8 cellular contexts compared by ENCODE assay signal in the genomic region with DNA sequence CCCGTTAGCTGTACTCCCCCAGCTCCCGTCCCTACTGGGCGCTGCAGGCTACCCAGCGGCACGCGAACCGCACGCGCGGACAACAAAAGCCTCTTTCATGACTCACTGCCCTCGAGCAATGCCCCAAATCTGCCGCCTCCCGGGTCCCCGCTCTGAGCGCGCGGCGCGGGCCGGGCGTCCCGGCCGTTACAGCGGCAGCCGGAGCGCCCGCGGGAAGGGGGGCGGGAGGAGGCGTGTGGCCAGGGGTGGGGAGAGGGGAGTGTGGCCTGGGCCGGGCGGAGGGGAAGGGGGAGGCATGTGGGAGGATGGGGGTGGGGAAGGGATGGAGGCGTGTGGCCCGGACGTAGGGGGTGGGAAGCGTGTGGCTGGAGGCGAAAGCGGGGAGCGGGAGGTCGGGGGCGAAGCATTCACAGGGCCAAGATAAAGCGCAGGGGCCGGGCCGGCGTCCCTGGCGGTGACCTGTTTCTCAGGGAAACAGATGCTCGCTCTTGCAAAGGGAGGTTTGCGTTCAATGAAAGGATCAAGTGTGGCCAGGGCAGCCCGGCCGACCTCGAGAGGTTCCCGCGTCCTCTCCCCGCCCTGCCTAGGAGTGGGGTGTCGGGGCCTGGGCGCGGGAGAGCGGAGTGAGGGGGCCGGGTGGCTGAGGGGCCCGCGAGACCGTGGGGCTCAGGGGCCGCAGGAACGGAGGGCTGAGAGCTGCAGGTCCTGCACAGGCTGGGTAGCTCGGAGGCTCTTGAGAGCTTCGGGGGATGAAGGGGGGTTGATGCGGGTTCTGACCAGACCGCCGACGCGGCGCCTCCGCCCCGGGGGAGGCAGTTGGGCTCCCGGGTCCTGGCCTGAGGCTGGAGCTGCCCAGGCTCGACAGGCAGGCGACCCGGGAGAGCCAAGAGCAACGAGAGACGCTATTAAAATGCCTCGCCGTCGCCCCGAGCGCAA. TPM values are rescaled to one million over a fixed set of nuclear protein-coding genes. Genes with fewer than 3 reads are reported as not detected.
DNase-seq lines count a peak whose midpoint lies in the region; ATAC-seq and TF ChIP-seq lines count a peak whose summit lies in the region.

No MANE protein-coding gene starts in this region.

- CTCF ChIA-PET in Panc1 (lab: Charles Lee): interaction anchor here (0.6 kb wide), 1 partner anchor 108 kb away, joined by 3 read pairs; no protein-coding TSS in a partner anchor

- POLR2A ChIA-PET in Panc1 (lab: Charles Lee): no interaction called here

- BruUV-seq in Panc1 (replicated peaks; lab: Mats Ljungman, UMichigan): no TSS peak

- TF ChIP-seq CTCF in Panc1 (IDR thresholded peaks at IDR 0.05): no peak

- no peak overlapping the region for H3K27ac ChIP-seq in Panc1 (ENCODE audit: low read length)

- peak overlapping the region; percentile 49 for H3K9ac ChIP-seq in endocrine pancreas (ENCODE audit: control insufficient read depth, insufficient read depth, low read length)

- H3K9me3 ChIP-seq in Panc1 (ENCODE audit: control insufficient read depth, insufficient read depth, low read depth, low read length) (no peaks in the 10 kb centered on the region), endocrine pancreas (ENCODE audit: control insufficient read depth, low read length) (no peaks in the 10 kb centered on the region)

- H3K4me1 ChIP-seq in Panc1 (ENCODE audit: control insufficient read depth, insufficient read depth, low read length) (no peaks in the 10 kb centered on the region), endocrine pancreas (ENCODE audit: control insufficient read depth, insufficient read depth, low read length) (peaks cover 4% of the 10 kb centered on the region)

- H3K36me3 ChIP-seq in Panc1 (ENCODE audit: control insufficient read depth, insufficient read depth, low read length) (no peaks in the 10 kb centered on the region), endocrine pancreas (ENCODE audit: control insufficient read depth, insufficient read depth, low read length) (no peaks in the 10 kb centered on the region)

- DNase-seq in Panc1 (ENCODE audit: low read depth, low spot score) (no peak), retina (peak; percentile 91)

- intact Hi-C loops in Panc1 (cut with micrococcal nuclease; ENCODE audit: unreplicated experiment): no loop called here

- in situ Hi-C loops in Panc1 (cut with HindIII; ENCODE audit: low pct_unique_long_range_greater_than_20kb, low sequenced_read_pairs): no loop called here

- H3K27me3 ChIP-seq in Panc1 (ENCODE audit: control insufficient read depth, insufficient read depth, low read length) (peaks cover 10% of the 10 kb centered on the region), endocrine pancreas (ENCODE audit: control insufficient read depth, insufficient read depth, low read length) (no peaks in the 10 kb centered on the region)

- H3K4me3 ChIP-seq in Panc1 (ENCODE audit: low read depth in 2 of 2, low read length in 2 of 2) (peak overlapping the region; percentile 22 to 43), endocrine pancreas (ENCODE audit: control insufficient read depth, insufficient read depth, low read length) (peak overlapping the region; percentile 19)

- ATAC-seq in GM19438 (IDR thresholded peaks at IDR 0.05; ENCODE audit: low read depth, unreplicated experiment): peak; percentile 38
- ATAC-seq in Panc1: peak; percentile 76
- no peak for ATAC-seq in HG03175 (IDR thresholded peaks at IDR 0.05; ENCODE audit: unreplicated experiment)
- ATAC-seq in GM21723 (IDR thresholded peaks at IDR 0.05; ENCODE audit: unreplicated experiment): no peak
- ATAC-seq in GM21717 (IDR thresholded peaks at IDR 0.05; ENCODE audit: unreplicated experiment): no peak
- ATAC-seq in GM18867 (IDR thresholded peaks at IDR 0.05; ENCODE audit: unreplicated experiment): no peak

RNA-seq across cellular contexts. Expression of a gene that starts 3.5 kb away (rescaled TPM):
- total RNA-seq in Panc1 (2021; ENCODE audit: unreplicated experiment): not detected
- not detected for polyA plus RNA-seq in Panc1 (2012; ENCODE audit: insufficient read length)

RNA-seq across cellular contexts. Expression of a gene that starts 26.9 kb away (rescaled TPM):
- total RNA-seq in Panc1 (2021; ENCODE audit: unreplicated experiment): 0.87 TPM
- 0.45 TPM for polyA plus RNA-seq in Panc1 (2012; ENCODE audit: insufficient read length)

Comparison
In these comparisons a context has a peak if more than half of its experiments do, and no peak if none do; other contexts are left out.
1. ATAC-seq: peak in GM19438 (single experiment) and Panc1 (single experiment); none in HG03175 (single experiment), GM21723 (single experiment), GM21717 (single experiment) and GM18867 (single experiment).